9 cellular contexts compared by ENCODE assay signal in the genomic region with DNA sequence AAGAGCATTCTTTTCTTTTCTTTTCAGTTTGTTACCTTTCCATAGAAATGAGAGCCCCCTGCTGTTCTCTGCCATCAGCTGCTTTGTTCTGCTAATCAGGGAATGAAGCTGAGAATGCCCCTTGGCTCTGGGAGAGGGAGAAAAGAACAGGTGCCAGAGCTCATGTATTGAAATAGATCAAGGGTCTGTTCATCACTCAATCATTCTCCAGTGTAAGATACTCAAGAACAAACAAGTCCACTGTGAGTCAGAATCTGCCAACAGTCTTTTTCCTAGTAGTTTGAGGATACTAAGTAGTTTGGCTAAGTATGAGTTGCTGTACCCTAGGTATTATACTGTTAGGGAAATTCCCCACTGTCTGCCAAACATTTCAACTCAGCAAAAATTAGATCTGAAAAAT.
DNase-seq lines count a peak whose midpoint lies in the region; ATAC-seq and TF ChIP-seq lines count a peak whose summit lies in the region.
"Had no signal": no experiment of that assay in that cellular context is flagged by ENCODE, and none has a peak within 500 bp of the region (broad histone marks: within the 10 kb centered on the region; RNA-seq: fewer than 3 reads in every experiment).

No MANE protein-coding gene starts in this region.

- TF ChIP-seq CTCF in GM13977 (IDR thresholded peaks at IDR 0.05; ENCODE audit: extremely low read depth, insufficient read depth, missing control alignments): peak; percentile 30

- ATAC-seq in activated naive CD4-positive, alpha-beta T cell treated with anti-CD3 and anti-CD28 coated beads, Interleukin-2, amount 50 U/mL, for 72 hours: peak; percentile 81 to 85

- DNase-seq in GM13977 (ENCODE audit: low spot score) (no peak), Kasumi-1 (lab: John Stamatoyannopoulos, UW) (peak; percentile 7 to 19), myocyte (ENCODE audit: low read depth) (peak; percentile 80), GDM1 (lab: John Stamatoyannopoulos, UW) (no peak), CD1c-positive myeloid dendritic cell (ENCODE audit: extremely low spot score) (no peak), LoVo (ENCODE audit: low spot score) (no peak), NCI-H2081 (lab: John Stamatoyannopoulos, UW) (no peak)
- no peak for DNase-seq in activated naive CD4-positive, alpha-beta T cell treated with anti-CD3 and anti-CD28 coated beads, Interleukin-2, amount 50 U/mL, for 72 hours (ENCODE audit: low spot score in 2 of 2)
- DNase-seq: NCI-H2171 treated with DMSO at 0.1 percent for 48 hours had no signal

- peaks cover 9 to 14% of the 10 kb centered on the region in 2 donors for H3K9me3 Mint-ChIP-seq in activated naive CD4-positive, alpha-beta T cell treated with anti-CD3 and anti-CD28 coated beads, Interleukin-2, amount 50 U/mL, for 72 hours

- H3K27ac Mint-ChIP-seq in activated naive CD4-positive, alpha-beta T cell treated with anti-CD3 and anti-CD28 coated beads, Interleukin-2, amount 50 U/mL, for 72 hours: peak overlapping the region; percentile 87 to 94

- peaks cover 0 to 32% of the 10 kb centered on the region in 2 donors for H3K36me3 Mint-ChIP-seq in activated naive CD4-positive, alpha-beta T cell treated with anti-CD3 and anti-CD28 coated beads, Interleukin-2, amount 50 U/mL, for 72 hours

- in situ Hi-C loops in GM13977 (cut with MboI; ENCODE audit: low pct_unique_long_range_greater_than_20kb, low sequenced_read_pairs, unreplicated experiment): no loop called here

Comparison
In these comparisons a context has a peak if more than half of its experiments do, and no peak if none do; other contexts are left out.
1. DNase-seq: peak in Kasumi-1 (2 of 2) and myocyte (single experiment); none in GM13977 (single experiment), activated naive CD4-positive, alpha-beta T cell treated with anti-CD3 and anti-CD28 coated beads, Interleukin-2, amount 50 U/mL, for 72 hours (0 of 2), GDM1 (single experiment), CD1c-positive myeloid dendritic cell (single experiment), LoVo (single experiment) and NCI-H2081 (0 of 2).